Comparison of ENCODE assay signal across 21 cellular contexts in the genomic region with DNA sequence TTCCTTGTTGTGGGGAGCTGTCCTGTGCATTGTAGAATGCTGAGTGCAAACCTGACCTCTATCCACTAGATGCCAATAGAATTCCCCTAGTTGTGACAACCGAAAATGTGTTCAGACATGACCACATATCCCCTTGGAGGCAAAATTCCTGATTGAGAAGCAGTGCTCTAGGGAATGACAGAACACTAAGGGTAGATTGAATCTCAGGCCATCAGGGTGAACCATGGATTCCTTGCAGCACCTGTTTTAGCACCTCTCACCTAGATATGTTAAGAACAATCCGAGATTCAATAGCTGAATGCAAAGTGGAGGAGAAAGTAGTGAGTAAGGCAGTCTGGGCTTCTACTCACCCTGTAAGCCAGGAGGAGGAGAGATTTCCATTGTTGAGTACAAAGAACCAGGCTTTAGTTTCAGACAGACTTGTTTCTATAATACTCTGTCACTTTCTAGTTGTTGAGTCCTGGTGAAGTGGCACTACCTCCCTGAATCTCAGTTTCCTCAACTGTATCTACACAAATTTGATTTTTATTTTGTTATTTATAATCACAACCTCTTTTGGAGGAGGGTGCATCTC.
"Had no signal": no experiment of that assay in that cellular context is flagged by ENCODE, and none has a peak within 500 bp of the region (broad histone marks: within the 10 kb centered on the region; RNA-seq: fewer than 3 reads in every experiment).

No MANE protein-coding gene starts in this region.

- H3K27me3 Mint-ChIP-seq: activated B cell treated with CpG ODN at 0.5 μM for 24 hours; activated CD4-positive, alpha-beta T cell treated with anti-CD3 and anti-CD28 coated beads, Interleukin-2, amount 10 ng/mL, durations not matched to agents 24 days and 14 days; activated naive CD4-positive, alpha-beta T cell treated with anti-CD3 and anti-CD28 coated beads, Interleukin-2, amount 10 ng/mL, durations not matched to agents 7 days and 5 days; activated naive CD8-positive, alpha-beta T cell treated with anti-CD3 and anti-CD28 coated beads for 36 hours; T-helper 17 cell had no signal

- H3K4me1 Mint-ChIP-seq: activated B cell treated with CpG ODN at 0.5 μM for 24 hours; activated CD4-positive, alpha-beta T cell treated with anti-CD3 and anti-CD28 coated beads, Interleukin-2, amount 10 ng/mL, durations not matched to agents 24 days and 14 days; activated naive CD4-positive, alpha-beta T cell treated with anti-CD3 and anti-CD28 coated beads, Interleukin-2, amount 10 ng/mL, durations not matched to agents 7 days and 5 days had no signal

- H3K9me3 Mint-ChIP-seq: activated B cell treated with CpG ODN at 0.5 μM for 24 hours; activated CD4-positive, alpha-beta T cell treated with anti-CD3 and anti-CD28 coated beads, Interleukin-2, amount 10 ng/mL, durations not matched to agents 24 days and 14 days; activated naive CD4-positive, alpha-beta T cell treated with anti-CD3 and anti-CD28 coated beads, Interleukin-2, amount 10 ng/mL, durations not matched to agents 7 days and 5 days; activated T-helper 2 cell treated with anti-CD3 and anti-CD28 coated beads, Interferon-gamma antibody, Interleukin-2, Interleukin-4, amounts not matched to agents 10 μg/mL and 5 μg/mL and 100 μg/mL, durations not matched to agents 14 hours and 24 hours and 36 hours had no signal

- ATAC-seq: T-helper 17 cell had no signal

- H3K36me3 Mint-ChIP-seq: activated naive CD4-positive, alpha-beta T cell treated with anti-CD3 and anti-CD28 coated beads, Interleukin-2, amount 10 ng/mL, durations not matched to agents 7 days and 5 days; activated naive CD8-positive, alpha-beta T cell treated with anti-CD3 and anti-CD28 coated beads for 36 hours had no signal

- FAIRE-seq: TTC549 had no signal

- H3K27ac Mint-ChIP-seq: activated B cell treated with CpG ODN at 0.5 μM for 24 hours; activated CD4-positive, alpha-beta T cell treated with anti-CD3 and anti-CD28 coated beads, Interleukin-2, amount 10 ng/mL, durations not matched to agents 24 days and 14 days; activated naive CD4-positive, alpha-beta T cell treated with anti-CD3 and anti-CD28 coated beads, Interleukin-2, amount 10 ng/mL, durations not matched to agents 7 days and 5 days; activated naive CD8-positive, alpha-beta T cell treated with anti-CD3 and anti-CD28 coated beads for 36 hours; activated T-helper 2 cell treated with anti-CD3 and anti-CD28 coated beads, Interferon-gamma antibody, Interleukin-2, Interleukin-4, amounts not matched to agents 10 μg/mL and 5 μg/mL and 100 μg/mL, durations not matched to agents 14 hours and 24 hours and 36 hours; T-helper 17 cell had no signal

- H3K4me3 Mint-ChIP-seq: activated B cell treated with CpG ODN at 0.5 μM for 24 hours; activated CD4-positive, alpha-beta T cell treated with anti-CD3 and anti-CD28 coated beads, Interleukin-2, amount 10 ng/mL, durations not matched to agents 24 days and 14 days; activated naive CD4-positive, alpha-beta T cell treated with anti-CD3 and anti-CD28 coated beads, Interleukin-2, amount 10 ng/mL, durations not matched to agents 7 days and 5 days; activated naive CD8-positive, alpha-beta T cell treated with anti-CD3 and anti-CD28 coated beads for 36 hours; T-helper 17 cell had no signal

- DNase-seq: activated B cell treated with CpG ODN at 0.5 μM for 24 hours; activated CD4-positive, alpha-beta T cell treated with anti-CD3 and anti-CD28 coated beads for 1 hour; activated CD4-positive, alpha-beta T cell treated with anti-CD3 and anti-CD28 coated beads, Interleukin-2, amount 10 ng/mL, durations not matched to agents 24 days and 14 days; activated CD4-positive, alpha-beta T cell treated with anti-CD3 and anti-CD28 coated beads, Interleukin-2, amount 50 U/mL, for 48 hours; activated CD8-positive, alpha-beta memory T cell treated with anti-CD3 and anti-CD28 coated beads for 24 hours; activated gamma-delta T cell treated with Interleukin-2 at 50 U/mL for 16 hours; activated naive CD4-positive, alpha-beta T cell treated with anti-CD3 and anti-CD28 coated beads, Interleukin-2, amount 10 ng/mL, durations not matched to agents 7 days and 5 days; activated naive CD8-positive, alpha-beta T cell treated with anti-CD3 and anti-CD28 coated beads for 36 hours; activated T-cell treated with anti-CD3 and anti-CD28 coated beads for 4 hours; activated T-cell treated with anti-CD3 and anti-CD28 coated beads, Interleukin-2, amount 50 U/mL, for 48 hours; central memory CD4-positive, alpha-beta T cell; NCI-H146; NCI-H187 treated with DMSO at 0.1 percent for 48 hours; NCI-H2081 treated with DMSO at 0.1 percent for 48 hours; NCI-H446; NCI-H524; SIG-M5; T-helper 17 cell; T1000 had no signal
